In the genomic region with DNA sequence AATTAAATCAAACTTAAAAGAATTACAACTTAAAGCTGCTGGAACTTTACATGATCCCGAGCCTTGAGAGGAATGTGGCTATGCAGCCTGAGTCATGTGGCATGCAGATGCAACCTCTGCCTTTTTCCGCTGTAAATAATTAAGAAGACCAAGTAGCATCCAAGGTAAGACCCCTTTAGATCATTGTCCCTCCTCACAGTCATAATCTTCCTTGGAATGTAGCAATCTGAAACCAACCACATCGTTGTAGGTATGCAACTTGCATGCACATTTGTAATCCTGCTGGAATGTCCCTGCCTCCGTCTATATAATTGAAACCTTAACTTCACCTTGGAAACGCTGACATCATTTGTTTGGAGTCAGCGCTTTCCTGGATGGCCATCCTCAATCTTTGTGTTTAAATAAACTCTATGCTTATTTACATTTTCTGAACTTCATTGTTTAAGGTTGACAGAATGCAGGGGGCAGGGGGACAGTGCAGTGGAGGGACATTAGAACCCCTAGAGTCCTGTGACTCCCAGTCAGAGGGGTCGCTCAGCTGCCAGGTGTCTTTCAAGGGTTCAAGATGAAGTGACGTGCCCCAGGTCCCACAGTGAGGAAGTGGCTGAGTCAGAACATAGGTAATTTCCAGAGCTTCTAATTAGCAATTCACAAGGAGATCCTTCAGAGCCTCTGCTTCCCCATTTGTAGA, we compare ENCODE assay signal across 8 cellular contexts.
DNase-seq lines count a peak whose midpoint lies in the region; ATAC-seq and TF ChIP-seq lines count a peak whose summit lies in the region.

No MANE protein-coding gene starts in this region.

- no peaks in the 10 kb centered on the region for H3K36me3 Mint-ChIP-seq in dendritic cell treated with granulocyte-macrophage colony-stimulating factor and Interleukin-4, amounts not matched to agents 40 ng/mL and 50 ng/mL, for 4 days (ENCODE audit: low read depth)

- no peaks in the 10 kb centered on the region for H3K9me3 ChIP-seq in mucosa of descending colon

- H3K27ac Mint-ChIP-seq in dendritic cell treated with granulocyte-macrophage colony-stimulating factor and Interleukin-4, amounts not matched to agents 40 ng/mL and 50 ng/mL, for 4 days: peak overlapping the region; percentile 99

- H3K9me3 Mint-ChIP-seq in dendritic cell treated with granulocyte-macrophage colony-stimulating factor and Interleukin-4, amounts not matched to agents 40 ng/mL and 50 ng/mL, for 4 days: no peaks in the 10 kb centered on the region

- H3K27me3 ChIP-seq in GM06990 (replicated peaks; ENCODE audit: control insufficient read depth, insufficient read depth, low read length): no peaks in the 10 kb centered on the region

- DNase-seq in AG10803 (ENCODE audit: low read depth) (peak; percentile 93), GM06990 (ENCODE audit: extremely low read depth, insufficient read length) (no peak), RKO (ENCODE audit: low spot score) (peak; percentile 60), mucosa of descending colon (peak in 1 of 3 donors; percentile 17), midbrain (lab: John Stamatoyannopoulos, UW) (no peak), mesenteric fat pad (ENCODE audit: low spot score) (no peak)
- no peak for DNase-seq in activated CD4-positive, CD25-positive, alpha-beta regulatory T cell (lab: John Stamatoyannopoulos, UW)

- no peaks in the 10 kb centered on the region for H3K27me3 Mint-ChIP-seq in dendritic cell treated with granulocyte-macrophage colony-stimulating factor and Interleukin-4, amounts not matched to agents 40 ng/mL and 50 ng/mL, for 4 days

- ATAC-seq in mucosa of descending colon: peak; percentile 41

- intact Hi-C loops in dendritic cell treated with granulocyte-macrophage colony-stimulating factor and Interleukin-4, amounts not matched to agents 40 ng/mL and 50 ng/mL, for 4 days (cut with micrococcal nuclease): loop anchor here (2.0 kb wide), 1 partner anchor 111 kb away; a partner anchor contains a TSS
- intact Hi-C loops in mucosa of descending colon (cut with DNase I, micrococcal nuclease): no loop called here

- peak overlapping the region; percentile 68 for H3K4me3 ChIP-seq in AG10803 (ENCODE audit: low read length)
- H3K4me3 ChIP-seq in GM06990 (replicated peaks; ENCODE audit: low read depth, low read length): peak overlapping the region; percentile 79
- H3K4me3 ChIP-seq in mucosa of descending colon: peak overlapping the region; percentile 13

- peaks cover 14% of the 10 kb centered on the region for H3K4me1 ChIP-seq in mucosa of descending colon (ENCODE audit: low read depth)

- H3K36me3 ChIP-seq in GM06990 (ENCODE audit: control insufficient read depth, insufficient read depth, low read length) (no peaks in the 10 kb centered on the region), mucosa of descending colon (ENCODE audit: low read depth) (no peaks in the 10 kb centered on the region)

- H3K4me3 Mint-ChIP-seq in dendritic cell treated with granulocyte-macrophage colony-stimulating factor and Interleukin-4, amounts not matched to agents 40 ng/mL and 50 ng/mL, for 4 days: peak overlapping the region; percentile 84

- H3K4me1 Mint-ChIP-seq in dendritic cell treated with granulocyte-macrophage colony-stimulating factor and Interleukin-4, amounts not matched to agents 40 ng/mL and 50 ng/mL, for 4 days (ENCODE audit: low read depth): peaks cover 51% of the 10 kb centered on the region

- TF ChIP-seq CTCF in AG10803 (conservative IDR thresholded peaks at IDR 0.05; ENCODE audit: low read length): no peak
- no peak for TF ChIP-seq CTCF in GM06990 (IDR thresholded peaks at IDR 0.05; ENCODE audit: insufficient read depth, low read length, poor library complexity, severe bottlenecking)
- no peak for TF ChIP-seq CTCF in mucosa of descending colon (IDR thresholded peaks at IDR 0.05)

Comparison
In these comparisons a context has a peak if more than half of its experiments do, and no peak if none do; other contexts are left out.
1. DNase-seq: peak in AG10803 (single experiment) and RKO (single experiment); none in GM06990 (single experiment), midbrain (single experiment), mesenteric fat pad (single experiment) and activated CD4-positive, CD25-positive, alpha-beta regulatory T cell (0 of 4).
2. H3K4me3 ChIP-seq: peak in every context shown above with its lines; median percentile 79 in GM06990; 68 in AG10803; 13 in mucosa of descending colon.